In genomic region chr11:73258104-73258684, GRCh38 we compare ENCODE assay signal across 15 cellular contexts. TPM values are rescaled to one million over a fixed set of nuclear protein-coding genes. Genes with fewer than 3 reads are reported as not detected.
DNase-seq lines count a peak whose midpoint lies in the region; ATAC-seq and TF ChIP-seq lines count a peak whose summit lies in the region.
"Had no signal": no experiment of that assay in that cellular context is flagged by ENCODE, and none has a peak within 500 bp of the region (broad histone marks: within the 10 kb centered on the region; RNA-seq: fewer than 3 reads in every experiment).

No MANE protein-coding gene starts in this region.

- no peak for TF ChIP-seq POLR2A in body of pancreas (IDR thresholded peaks at IDR 0.05)

- intact Hi-C loops in heart right ventricle (cut with DNase I), result no loop called here
- intact Hi-C loops in Right ventricle myocardium superior (cut with DNase I), result no loop called here
- intact Hi-C loops in aorta (cut with DNase I), result no loop called here
- intact Hi-C loops in body of pancreas (cut with DNase I), result no loop called here

- H3K4me3 ChIP-seq in heart right ventricle (no peak overlapping the region), osteoblast (ENCODE audit: insufficient read depth, low read length) (peak overlapping the region; percentile 31), aorta (ENCODE audit: low read length in 2 of 2) (no peak overlapping the region), body of pancreas (no peak overlapping the region)
- H3K4me3 ChIP-seq: gastroesophageal sphincter, testis had no signal

- WGBS in heart right ventricle, 2 donors, result 94 to 96% methylated on average over 3 of the region's 3 CpGs
- WGBS in aorta, 2 donors, result 86 to 89% methylated on average over 3 of the region's 3 CpGs
- WGBS in body of pancreas, 2 donors, result 84 to 92% methylated on average over 2 to 3 of the region's 3 CpGs

- no peaks in the 10 kb centered on the region for H3K36me3 ChIP-seq in heart right ventricle
- no peaks in the 10 kb centered on the region for H3K36me3 ChIP-seq in osteoblast (ENCODE audit: insufficient read depth, low read length)
- no peaks in the 10 kb centered on the region for H3K36me3 ChIP-seq in aorta (ENCODE audit: control insufficient read depth in 1 of 2, insufficient read depth in 2 of 2, low read length in 1 of 2)
- H3K36me3 ChIP-seq in body of pancreas (replicated peaks in 1 of 2; ENCODE audit: insufficient read depth in 1 of 2, low read depth in 2 of 2), result no peaks in the 10 kb centered on the region
- H3K36me3 ChIP-seq: gastroesophageal sphincter had no signal

- H2AFZ ChIP-seq in osteoblast (ENCODE audit: low read length), result peak overlapping the region; percentile 73

- H4K20me1 ChIP-seq in osteoblast (ENCODE audit: insufficient read depth, low read length), result no peaks in the 10 kb centered on the region

- peaks cover 0 to 6% (median 0%) of the 10 kb centered on the region in 7 donors for H3K27me3 ChIP-seq in heart right ventricle
- H3K27me3 ChIP-seq in osteoblast (ENCODE audit: insufficient read depth, low read length), result no peaks in the 10 kb centered on the region
- H3K27me3 ChIP-seq in aorta (ENCODE audit: control insufficient read depth in 1 of 2, insufficient read depth in 2 of 2, low read length in 1 of 2), result no peaks in the 10 kb centered on the region
- H3K27me3 ChIP-seq in body of pancreas, result no peaks in the 10 kb centered on the region
- H3K27me3 ChIP-seq: testis had no signal

- H3K9me3 ChIP-seq in heart right ventricle (no peaks in the 10 kb centered on the region), osteoblast (ENCODE audit: low read depth, low read length) (no peaks in the 10 kb centered on the region), aorta (ENCODE audit: control insufficient read depth, low read length) (no peaks in the 10 kb centered on the region), body of pancreas (no peaks in the 10 kb centered on the region)
- H3K9me3 ChIP-seq: gastroesophageal sphincter, testis had no signal

- peaks cover 8 to 17% (median 14%) of the 10 kb centered on the region in 9 donors for H3K4me1 ChIP-seq in heart right ventricle
- H3K4me1 ChIP-seq in osteoblast (ENCODE audit: insufficient read depth, low read length), result peaks cover 35% of the 10 kb centered on the region
- no peaks in the 10 kb centered on the region for H3K4me1 ChIP-seq in aorta (ENCODE audit: control insufficient read depth in 1 of 2, insufficient read depth in 2 of 2, low read length in 2 of 2)
- H3K4me1 ChIP-seq in body of pancreas, result no peaks in the 10 kb centered on the region
- H3K4me1 ChIP-seq: testis had no signal

- no peak for TF ChIP-seq CTCF in heart right ventricle (IDR thresholded peaks at IDR 0.05)
- no peak for TF ChIP-seq CTCF in osteoblast (IDR thresholded peaks at IDR 0.05; ENCODE audit: extremely low read depth, low read depth, low read length)
- TF ChIP-seq CTCF in body of pancreas (IDR thresholded peaks at IDR 0.05), result no peak

- H3K4me2 ChIP-seq in osteoblast (ENCODE audit: insufficient read depth, low read length), result peak overlapping the region; percentile 73

- peak in 4 of 8 donors; percentile 12 to 31 (median 14) for ATAC-seq in heart right ventricle
- ATAC-seq in Right ventricle myocardium superior (ENCODE audit: poor library complexity), result no peak
- ATAC-seq in aorta (ENCODE audit: low FRiP score), result peak; percentile 13
- no peak for ATAC-seq in body of pancreas
- ATAC-seq: activated T-cell treated with anti-CD3 and anti-CD28 coated beads, Interleukin-2, amount 50 U/mL, for 4 hours had no signal

- H3K79me2 ChIP-seq in osteoblast (ENCODE audit: insufficient read depth, low read length), result no peaks in the 10 kb centered on the region

- H3K27ac ChIP-seq in heart right ventricle (peak overlapping the region in 7 of 10 donors; percentile 56 to 84 (median 70)), epithelial cell of prostate (peak overlapping the region; percentile 81), osteoblast (ENCODE audit: low read depth, low read length) (peak overlapping the region; percentile 94), aorta (ENCODE audit: low read depth in 1 of 2, low read length in 2 of 2) (peak overlapping the region; percentile 69 to 98), body of pancreas (peak overlapping the region in 1 of 4 donors; percentile 0)
- H3K27ac ChIP-seq: testis had no signal

- DNase-seq in heart right ventricle, result no peak
- DNase-seq in Right ventricle myocardium superior, result no peak
- no peak for DNase-seq in epithelial cell of prostate (ENCODE audit: low read depth, low spot score)
- DNase-seq in osteoblast (ENCODE audit: insufficient read length, low spot score, missing footprints), result peak; percentile 85
- peak in 1 of 2 donors; percentile 49 for DNase-seq in aorta
- DNase-seq in activated naive CD4-positive, alpha-beta T cell treated with Interleukin-2 at 50 U/mL for 16 hours, result no peak
- no peak for DNase-seq in body of pancreas
- no peak for DNase-seq in NCI-H82 treated with DMSO at 0.1 percent for 48 hours (lab: John Stamatoyannopoulos, UW; ENCODE audit: unreplicated experiment)
- DNase-seq: activated T-cell treated with anti-CD3 and anti-CD28 coated beads, Interleukin-2, amount 50 U/mL, for 4 hours; effector CD4-positive, alpha-beta T cell; naive B cell; OCI-M1; T-helper 1 cell had no signal

RNA-seq across cellular contexts. Expression of gene P2RY6, which starts 13.9 kb away (rescaled TPM):
- total RNA-seq in heart right ventricle (10 to 100 TPM in 1 of 10 donors, 1 to 10 TPM in 7, under 1 TPM in 2; 0.83 to 13.0 (median 1.8) TPM), Right ventricle myocardium superior (2.1 TPM), osteoblast (0.72 and 1.8 TPM in 2 replicates), aorta (10 to 100 TPM in 1 of 2 donors, 1 to 10 TPM in 1; 6.1 to 12.0 TPM), body of pancreas (not detected)
- polyA plus RNA-seq in heart right ventricle (1 to 10 TPM; 1.2 to 2.4 TPM), aorta (1 to 10 TPM; 2.5 to 4.4 TPM)
- total RNA-seq: activated T-cell treated with anti-CD3 and anti-CD28 coated beads, Interleukin-2, amount 50 U/mL, for 4 hours had no signal

RNA-seq across cellular contexts. Expression of gene P2RY2, which starts 40.1 kb away (rescaled TPM):
- total RNA-seq in heart right ventricle, result 10 to 100 TPM in 8 of 10 donors, 1 to 10 TPM in 2; 9.5 to 37.5 (median 12.7) TPM
- 1 to 10 TPM; 7.1 to 8.2 TPM for polyA plus RNA-seq in heart right ventricle
- total RNA-seq in Right ventricle myocardium superior, result 22.5 TPM
- total RNA-seq in osteoblast, result 0.36 and 0.59 TPM in 2 replicates
- total RNA-seq in aorta, result 1 to 10 TPM; 2.9 to 3.9 TPM
- under 1 TPM; 0.50 to 0.54 TPM for polyA plus RNA-seq in aorta
- total RNA-seq in body of pancreas, result 1 to 10 TPM; 2.0 to 2.1 TPM
- total RNA-seq: activated T-cell treated with anti-CD3 and anti-CD28 coated beads, Interleukin-2, amount 50 U/mL, for 4 hours had no signal

RNA-seq across cellular contexts. Expression of gene ARHGEF17, which starts 49.9 kb away (rescaled TPM):
- total RNA-seq in heart right ventricle, result 10 to 100 TPM; 39.2 to 67.4 (median 52.2) TPM
- 10 to 100 TPM; 38.6 to 44.3 TPM for polyA plus RNA-seq in heart right ventricle
- 51.5 TPM for total RNA-seq in Right ventricle myocardium superior
- 50.1 and 67.0 TPM in 2 replicates for total RNA-seq in osteoblast
- 100 to 1,000 TPM; 159 to 201 TPM for total RNA-seq in aorta
- polyA plus RNA-seq in aorta, result 100 to 1,000 TPM in 1 of 2 donors, 10 to 100 TPM in 1; 20.5 to 182 TPM
- 10 to 100 TPM; 19.2 to 28.0 TPM for total RNA-seq in body of pancreas
